ENCODE assay signal across 1 cellular context in the genomic region with DNA sequence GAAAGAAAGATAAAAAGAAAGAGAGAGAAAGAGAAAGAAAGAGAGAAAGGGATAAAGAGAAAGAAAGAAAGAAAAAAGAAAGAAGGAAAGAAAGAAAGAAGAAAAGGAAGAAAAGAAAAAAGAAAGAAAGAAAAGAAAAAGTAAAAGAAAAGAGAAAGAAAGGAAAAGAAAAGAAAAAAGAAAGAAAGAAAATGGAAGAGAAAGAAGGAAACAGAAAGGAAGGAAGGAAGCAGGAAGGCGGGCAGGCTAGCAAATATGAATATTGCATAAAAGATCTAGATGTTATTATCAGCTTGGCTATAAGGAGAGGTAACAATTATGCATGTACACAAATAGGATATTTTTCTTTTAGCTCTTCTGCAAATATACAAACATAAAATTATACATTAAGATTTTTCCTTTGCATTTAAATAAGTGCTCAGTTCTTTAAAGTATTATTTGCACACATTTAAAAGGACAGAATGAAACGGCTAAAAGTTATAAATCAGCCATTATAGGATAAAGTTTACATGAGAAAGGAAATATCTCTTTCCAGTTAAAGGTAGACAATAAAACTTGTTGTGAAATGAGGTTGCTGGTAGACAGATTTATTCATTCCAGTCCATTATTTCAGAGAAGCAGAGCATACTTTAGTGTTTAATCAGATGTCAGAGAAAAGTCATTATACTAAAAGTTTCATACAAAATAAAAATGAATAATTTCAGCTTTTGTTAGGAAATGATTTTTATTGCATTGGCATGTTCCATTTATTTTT.
TF ChIP-seq lines count a peak whose summit lies in the region.

No MANE protein-coding gene starts in this region.

TF ChIP-seq in Ishikawa, 13 proteins besides CTCF, POLR2A, EP300 and RAD21 (continued from another document):
- TF ChIP-seq ZBTB7A (IDR thresholded peaks at IDR 0.05; ENCODE audit: low read depth) (no peak), EGR1 (IDR thresholded peaks at IDR 0.05) (no peak), CEBPB (IDR thresholded peaks at IDR 0.05) (peak; percentile 62; the same call in 1 of the 2 replicates), FOXM1 (IDR thresholded peaks at IDR 0.05; ENCODE audit: borderline replicate concordance, low read depth) (peak; percentile 88), YY1 (IDR thresholded peaks at IDR 0.05; ENCODE audit: low read depth) (no peak), TCF12 (IDR thresholded peaks at IDR 0.05; ENCODE audit: low read depth) (no peak; the same call in 1 of the 2 replicates), CREB1 (IDR thresholded peaks at IDR 0.05; ENCODE audit: low read depth) (no peak), TAF1 (IDR thresholded peaks at IDR 0.05; ENCODE audit: low read depth) (no peak), NFIC (IDR thresholded peaks at IDR 0.05) (no peak), REST (IDR thresholded peaks at IDR 0.05; ENCODE audit: low read depth) (no peak)
- TF ChIP-seq, protein P1, sequence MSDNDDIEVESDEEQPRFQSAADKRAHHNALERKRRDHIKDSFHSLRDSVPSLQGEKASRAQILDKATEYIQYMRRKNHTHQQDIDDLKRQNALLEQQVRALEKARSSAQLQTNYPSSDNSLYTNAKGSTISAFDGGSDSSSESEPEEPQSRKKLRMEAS (IDR thresholded peaks at IDR 0.05), result no peak
TF ChIP-seq in Ishikawa: peak in this region for 2.
